8 cellular contexts compared by ENCODE assay signal in the genomic region with DNA sequence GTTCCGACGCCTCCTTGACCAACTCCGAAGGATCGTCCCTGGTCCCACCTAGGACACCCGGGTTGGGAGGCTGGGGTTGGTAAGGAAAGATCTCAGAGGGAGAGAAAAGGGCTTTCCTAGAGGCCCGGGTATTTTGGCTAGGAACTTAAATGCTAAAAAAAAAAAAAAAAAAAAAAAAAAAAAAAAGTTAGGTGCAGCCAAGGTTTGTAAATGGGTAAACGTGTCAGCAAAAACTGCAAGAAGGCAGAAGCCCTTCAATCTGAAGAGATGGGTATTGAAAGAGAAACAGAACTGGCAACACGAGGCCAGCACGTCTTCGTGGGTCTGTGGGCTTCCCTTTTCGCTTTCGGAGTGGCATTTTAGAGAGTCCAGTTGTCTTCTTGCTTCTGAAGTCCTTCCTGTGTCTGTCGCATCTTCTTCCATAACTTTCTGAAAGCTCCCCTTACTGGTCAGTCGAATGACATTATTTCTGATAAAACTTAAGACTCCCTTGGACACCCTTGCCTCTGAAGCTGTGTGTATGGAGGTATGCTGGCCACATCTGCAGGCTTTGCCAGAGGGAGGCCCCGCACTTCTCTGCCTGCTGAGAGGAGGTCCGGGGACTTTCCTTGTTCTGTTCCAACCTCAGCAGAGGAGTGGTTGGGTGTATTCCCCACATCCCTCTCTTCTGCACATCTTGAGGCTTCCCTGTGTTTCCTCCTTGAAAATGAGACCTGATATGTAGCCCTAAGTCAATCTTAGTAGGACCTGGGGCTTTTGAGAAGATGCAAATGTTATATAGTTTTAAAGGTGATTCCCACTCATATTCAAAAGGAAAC. TPM values are rescaled to one million over a fixed set of nuclear protein-coding genes. Genes with fewer than 3 reads are reported as not detected.
DNase-seq lines count a peak whose midpoint lies in the region; ATAC-seq, FAIRE-seq and TF ChIP-seq lines count a peak whose summit lies in the region.

No MANE protein-coding gene starts in this region.

- intact Hi-C loops in breast epithelium (cut with DNase I; ENCODE audit: low total_unique reads): no loop called here

- FAIRE-seq in GM12892 (lab: Jason Lieb, UNC): peak; percentile 81

- TF ChIP-seq POLR2A in GM12892 (IDR thresholded peaks at IDR 0.05; ENCODE audit: low read depth, low read length) (peak; percentile 50), breast epithelium (IDR thresholded peaks at IDR 0.05) (no peak)

- H3K27ac ChIP-seq in breast epithelium (peak overlapping the region; percentile 72 to 92), thymus (ENCODE audit: low read depth) (peak overlapping the region; percentile 97)

- ATAC-seq in HG03432 (IDR thresholded peaks at IDR 0.05; ENCODE audit: unreplicated experiment): no peak

- DNase-seq in GM12892 (ENCODE audit: insufficient read length): no peak
- DNase-seq in MG63: no peak
- DNase-seq in breast epithelium (ENCODE audit: low spot score in 2 of 2): no peak
- DNase-seq in medulla oblongata (ENCODE audit: extremely low spot score): peak; percentile 78
- no peak for DNase-seq in superior temporal gyrus (ENCODE audit: extremely low spot score)
- DNase-seq in DMS79 treated with DMSO at 0.1 percent for 48 hours (lab: John Stamatoyannopoulos, UW): no peak

- no peaks in the 10 kb centered on the region for H3K27me3 ChIP-seq in MG63
- H3K27me3 ChIP-seq in breast epithelium: no peaks in the 10 kb centered on the region
- H3K27me3 ChIP-seq in thymus (ENCODE audit: control insufficient read depth, insufficient read depth): no peaks in the 10 kb centered on the region

- 1% methylated on average over 16 of the region's 16 CpGs for WGBS in thymus

- H3K36me3 ChIP-seq in MG63 (no peaks in the 10 kb centered on the region), breast epithelium (no peaks in the 10 kb centered on the region), thymus (ENCODE audit: control insufficient read depth, insufficient read depth) (peaks cover 13% of the 10 kb centered on the region)

- peak overlapping the region; percentile 42 for H3K4me3 ChIP-seq in MG63
- peak overlapping the region; percentile 56 to 93 (median 65) for H3K4me3 ChIP-seq in breast epithelium
- H3K4me3 ChIP-seq in thymus (ENCODE audit: low read length): peak overlapping the region; percentile 100

- H3K9me3 ChIP-seq in MG63: no peaks in the 10 kb centered on the region
- no peaks in the 10 kb centered on the region for H3K9me3 ChIP-seq in breast epithelium
- H3K9me3 ChIP-seq in thymus (ENCODE audit: control insufficient read depth): no peaks in the 10 kb centered on the region

- H3K4me1 ChIP-seq in breast epithelium (no peaks in the 10 kb centered on the region), thymus (ENCODE audit: control insufficient read depth, insufficient read depth, low read length) (peaks cover 44% of the 10 kb centered on the region)

- TF ChIP-seq CTCF in breast epithelium (IDR thresholded peaks at IDR 0.05): no peak

RNA-seq across cellular contexts. Expression of gene RCSD1, which starts 0.7 kb away (rescaled TPM):
- polyA plus RNA-seq in GM12892 (2012; ENCODE audit: missing spikeins): 68.5 TPM
- total RNA-seq in MG63 (2014; rRNA removed; shearing (Covaris generic); ENCODE audit: low replicate concordance): not detected in 2 replicates
- total RNA-seq in breast epithelium: 10 to 100 TPM; 11.5 to 29.0 (median 12.0) TPM
- polyA plus RNA-seq in thymus: 69.4 TPM

Comparison
In these comparisons a context has a peak if more than half of its experiments do, and no peak if none do; other contexts are left out.
1. H3K4me3 ChIP-seq: peak in every context shown above with its lines; median percentile 100 in thymus; 65 in breast epithelium; 42 in MG63.
2. RNA of gene RCSD1, which starts 0.7 kb away (total RNA-seq): 11.5 to 29.0 TPM in breast epithelium; not detected in MG63; every median in the first group is over 10 times any median in the second.